In genomic region chr12:31238764-31239387, GRCh38 we compare ENCODE assay signal across 8 cellular contexts.
DNase-seq lines count a peak whose midpoint lies in the region; ATAC-seq lines count a peak whose summit lies in the region.

No MANE protein-coding gene starts in this region.

- H3K36me3 Mint-ChIP-seq in activated T-helper 2 cell treated with anti-CD3 and anti-CD28 coated beads, Interferon-gamma antibody, Interleukin-2, Interleukin-4, amounts not matched to agents 10 μg/mL and 5 μg/mL and 100 μg/mL, durations not matched to agents 14 hours and 24 hours and 36 hours (ENCODE audit: low read depth) = no peaks in the 10 kb centered on the region

- intact Hi-C loops in activated T-helper 2 cell treated with anti-CD3 and anti-CD28 coated beads, Interferon-gamma antibody, Interleukin-2, Interleukin-4, amounts not matched to agents 10 μg/mL and 5 μg/mL and 100 μg/mL, durations not matched to agents 14 hours and 24 hours and 36 hours (cut with micrococcal nuclease) = loop anchor here (1.0 kb wide), 2 partner anchors 388 to 392 kb away; no protein-coding TSS in a partner anchor

- no peak overlapping the region for H3K27ac Mint-ChIP-seq in activated T-helper 2 cell treated with anti-CD3 and anti-CD28 coated beads, Interferon-gamma antibody, Interleukin-2, Interleukin-4, amounts not matched to agents 10 μg/mL and 5 μg/mL and 100 μg/mL, durations not matched to agents 14 hours and 24 hours and 36 hours

- no peak overlapping the region for H3K4me3 ChIP-seq in Jurkat, Clone E6-1 (ENCODE audit: low read length)
- no peak overlapping the region for H3K4me3 ChIP-seq in trophoblast cell (ENCODE audit: low read depth, low read length)

- peaks cover 5% of the 10 kb centered on the region for H3K4me1 Mint-ChIP-seq in activated T-helper 2 cell treated with anti-CD3 and anti-CD28 coated beads, Interferon-gamma antibody, Interleukin-2, Interleukin-4, amounts not matched to agents 10 μg/mL and 5 μg/mL and 100 μg/mL, durations not matched to agents 14 hours and 24 hours and 36 hours (ENCODE audit: low read depth)

- H3K27me3 Mint-ChIP-seq in activated T-helper 2 cell treated with anti-CD3 and anti-CD28 coated beads, Interferon-gamma antibody, Interleukin-2, Interleukin-4, amounts not matched to agents 10 μg/mL and 5 μg/mL and 100 μg/mL, durations not matched to agents 14 hours and 24 hours and 36 hours (ENCODE audit: low read depth) = peaks cover 14% of the 10 kb centered on the region

- no peak overlapping the region for H2BK120ac ChIP-seq in trophoblast cell (ENCODE audit: insufficient read depth, low read length, poor library complexity)

- no peak overlapping the region for H4K12ac ChIP-seq in trophoblast cell (ENCODE audit: low read depth, low read length)

- H4K8ac ChIP-seq in trophoblast cell (ENCODE audit: low read depth, low read length) = no peak overlapping the region

- H2BK5ac ChIP-seq in trophoblast cell (ENCODE audit: low read depth, low read length, poor library complexity) = no peak overlapping the region

- H3K79me1 ChIP-seq in trophoblast cell (ENCODE audit: low read length) = no peaks in the 10 kb centered on the region

- H3K4me1 ChIP-seq in trophoblast cell (ENCODE audit: control insufficient read depth in 1 of 2, insufficient read depth in 2 of 2, low read length in 2 of 2) = peaks cover 2 to 9% of the 10 kb centered on the region in 2 experiments

- no peak overlapping the region for H3K9ac ChIP-seq in trophoblast cell (ENCODE audit: low read length)

- H3K27ac ChIP-seq in trophoblast cell (ENCODE audit: low read depth, low read length) = no peak overlapping the region

- no peak overlapping the region for H3K4me3 Mint-ChIP-seq in activated T-helper 2 cell treated with anti-CD3 and anti-CD28 coated beads, Interferon-gamma antibody, Interleukin-2, Interleukin-4, amounts not matched to agents 10 μg/mL and 5 μg/mL and 100 μg/mL, durations not matched to agents 14 hours and 24 hours and 36 hours (ENCODE audit: low read depth)

- H3K18ac ChIP-seq in trophoblast cell (ENCODE audit: low read length) = no peak overlapping the region

- no peak overlapping the region for H2AK5ac ChIP-seq in trophoblast cell (ENCODE audit: low read length)

- H3K4me2 ChIP-seq in trophoblast cell (ENCODE audit: low read length) = no peak overlapping the region

- H3K36me3 ChIP-seq in trophoblast cell (ENCODE audit: control insufficient read depth in 1 of 2, insufficient read depth in 2 of 2, low read length in 2 of 2) = no peaks in the 10 kb centered on the region

- H4K91ac ChIP-seq in trophoblast cell (ENCODE audit: low read depth, low read length) = no peak overlapping the region

- no peak overlapping the region for H3K14ac ChIP-seq in trophoblast cell (ENCODE audit: low read length)

- peak; percentile 73 for DNase-seq in Daoy (ENCODE audit: low read depth)
- peak; percentile 36 for DNase-seq in Jurkat, Clone E6-1 (ENCODE audit: low read depth, low spot score)
- DNase-seq in RKO (ENCODE audit: low spot score) = peak; percentile 72
- peak; percentile 36 for DNase-seq in activated T-helper 2 cell treated with anti-CD3 and anti-CD28 coated beads, Interferon-gamma antibody, Interleukin-2, Interleukin-4, amounts not matched to agents 10 μg/mL and 5 μg/mL and 100 μg/mL, durations not matched to agents 14 hours and 24 hours and 36 hours (ENCODE audit: low spot score)
- peak; percentile 70 for DNase-seq in germinal center (ENCODE audit: low spot score)
- peak; percentile 25 to 66 for DNase-seq in trophoblast cell
- peak; percentile 68 for DNase-seq in ureter (ENCODE audit: low spot score)

- no peak overlapping the region for H3K23ac ChIP-seq in trophoblast cell (ENCODE audit: low read length)

- ATAC-seq in GM21529 (IDR thresholded peaks at IDR 0.05; ENCODE audit: unreplicated experiment) = peak; percentile 84

- H2AFZ ChIP-seq in trophoblast cell (ENCODE audit: insufficient read depth, low read length, poor library complexity) = no peak overlapping the region

- H3K4ac ChIP-seq in trophoblast cell (ENCODE audit: low read depth, low read length) = no peak overlapping the region

- H3K79me2 ChIP-seq in trophoblast cell (ENCODE audit: control insufficient read depth, insufficient read depth, low read length, poor library complexity) = no peaks in the 10 kb centered on the region

- H3K9me3 Mint-ChIP-seq in activated T-helper 2 cell treated with anti-CD3 and anti-CD28 coated beads, Interferon-gamma antibody, Interleukin-2, Interleukin-4, amounts not matched to agents 10 μg/mL and 5 μg/mL and 100 μg/mL, durations not matched to agents 14 hours and 24 hours and 36 hours = no peaks in the 10 kb centered on the region

- no peaks in the 10 kb centered on the region for H3K9me3 ChIP-seq in trophoblast cell (ENCODE audit: insufficient read depth, low read depth, low read length)

- H3K27me3 ChIP-seq in trophoblast cell (ENCODE audit: insufficient read depth, low read length) = no peaks in the 10 kb centered on the region

- H2BK12ac ChIP-seq in trophoblast cell (ENCODE audit: low read length) = no peak overlapping the region

- WGBS in trophoblast cell (ENCODE audit: extremely low coverage, insufficient coverage, insufficient read length) = no CpG with 5 or more reads among the region's 11 CpGs
